18 cellular contexts compared by ENCODE assay signal in genomic region chrX:16022580-16023170, GRCh38.
DNase-seq lines count a peak whose midpoint lies in the region; ATAC-seq, FAIRE-seq and TF ChIP-seq lines count a peak whose summit lies in the region.
"Had no signal": no experiment of that assay in that cellular context is flagged by ENCODE, and none has a peak within 500 bp of the region (broad histone marks: within the 10 kb centered on the region; RNA-seq: fewer than 3 reads in every experiment).

No MANE protein-coding gene starts in this region.

- peaks cover 13% of the 10 kb centered on the region for H3K4me1 Mint-ChIP-seq in stimulated activated effector memory CD8-positive, alpha-beta T cell treated with anti-CD3 and anti-CD28 coated beads, Interleukin-12 subunit alpha, Interleukin-12 subunit beta, amount 100 ng/mL, for 72 hours
- H3K4me1 Mint-ChIP-seq: immature natural killer cell had no signal

- H3K4me1 ChIP-seq in prostate gland (replicated peaks) = no peaks in the 10 kb centered on the region
- H3K4me1 ChIP-seq: psoas muscle had no signal

- no peak overlapping the region for H3K4me3 ChIP-seq in prostate gland
- H3K4me3 ChIP-seq: coronary artery, psoas muscle had no signal

- no peaks in the 10 kb centered on the region for H3K9me3 Mint-ChIP-seq in stimulated activated effector memory CD8-positive, alpha-beta T cell treated with anti-CD3 and anti-CD28 coated beads, Interleukin-12 subunit alpha, Interleukin-12 subunit beta, amount 100 ng/mL, for 72 hours
- H3K9me3 Mint-ChIP-seq: activated naive CD8-positive, alpha-beta T cell treated with anti-CD3 and anti-CD28 coated beads, Interleukin-2, amount 10 ng/mL, durations not matched to agents 7 days and 5 days; immature natural killer cell; type B pancreatic cell had no signal

- FAIRE-seq in H54 (lab: Jason Lieb, UNC) = no peak
- FAIRE-seq: frontal cortex had no signal

- WGBS in prostate gland = 60% methylated on average over 1 of the region's 1 CpG

- intact Hi-C loops in prostate gland (cut with DNase I) = no loop called here

- H3K4me3 Mint-ChIP-seq in stimulated activated effector memory CD8-positive, alpha-beta T cell treated with anti-CD3 and anti-CD28 coated beads, Interleukin-12 subunit alpha, Interleukin-12 subunit beta, amount 100 ng/mL, for 72 hours = no peak overlapping the region
- H3K4me3 Mint-ChIP-seq: activated naive CD8-positive, alpha-beta T cell treated with anti-CD3 and anti-CD28 coated beads, Interleukin-2, amount 10 ng/mL, durations not matched to agents 7 days and 5 days; B cell; immature natural killer cell; type B pancreatic cell had no signal

- no peaks in the 10 kb centered on the region for H3K27me3 ChIP-seq in prostate gland (replicated peaks; ENCODE audit: insufficient read depth)

- DNase-seq in AG08395 (ENCODE audit: low spot score) = peak; percentile 49
- DNase-seq in H54 (ENCODE audit: insufficient read length, low spot score) = peak; percentile 3
- DNase-seq in SW 1271 (lab: John Stamatoyannopoulos, UW) = peak; percentile 0 to 10
- peak; percentile 38 for DNase-seq in fibroblast of peridontal ligament (ENCODE audit: extremely low read depth)
- DNase-seq in GOT3 (lab: John Stamatoyannopoulos, UW) = no peak
- no peak for DNase-seq in stimulated activated effector memory CD8-positive, alpha-beta T cell treated with anti-CD3 and anti-CD28 coated beads, Interleukin-12 subunit alpha, Interleukin-12 subunit beta, amount 100 ng/mL, for 72 hours (ENCODE audit: low spot score in 2 of 2)
- DNase-seq in prostate gland (ENCODE audit: low spot score) = no peak
- DNase-seq: activated CD4-positive, alpha-beta T cell treated with anti-CD3 and anti-CD28 coated beads for 1 hour; activated naive CD8-positive, alpha-beta T cell treated with anti-CD3 and anti-CD28 coated beads, Interleukin-2, amount 10 ng/mL, durations not matched to agents 7 days and 5 days; DND-41; immature natural killer cell; psoas muscle; stimulated activated CD4-positive, alpha-beta T cell treated with anti-CD3 and anti-CD28 coated beads, Interleukin-1b, Interleukin-23, amount 100 ng/mL, for 48 hours had no signal

- no peak for TF ChIP-seq CTCF in prostate gland (IDR thresholded peaks at IDR 0.05)

- TF ChIP-seq POLR2A in H54 (IDR thresholded peaks at IDR 0.05; ENCODE audit: low read depth, low read length) = no peak
- TF ChIP-seq POLR2A in prostate gland (IDR thresholded peaks at IDR 0.05) = no peak

- no peaks in the 10 kb centered on the region for H3K9me3 ChIP-seq in prostate gland
- H3K9me3 ChIP-seq: psoas muscle had no signal

- H3K27ac Mint-ChIP-seq in stimulated activated effector memory CD8-positive, alpha-beta T cell treated with anti-CD3 and anti-CD28 coated beads, Interleukin-12 subunit alpha, Interleukin-12 subunit beta, amount 100 ng/mL, for 72 hours = no peak overlapping the region
- H3K27ac Mint-ChIP-seq: activated naive CD8-positive, alpha-beta T cell treated with anti-CD3 and anti-CD28 coated beads, Interleukin-2, amount 10 ng/mL, durations not matched to agents 7 days and 5 days; B cell; immature natural killer cell; type B pancreatic cell had no signal

- no peaks in the 10 kb centered on the region for H3K36me3 ChIP-seq in prostate gland

- H3K36me3 Mint-ChIP-seq in stimulated activated effector memory CD8-positive, alpha-beta T cell treated with anti-CD3 and anti-CD28 coated beads, Interleukin-12 subunit alpha, Interleukin-12 subunit beta, amount 100 ng/mL, for 72 hours = no peaks in the 10 kb centered on the region
- H3K36me3 Mint-ChIP-seq: activated naive CD8-positive, alpha-beta T cell treated with anti-CD3 and anti-CD28 coated beads, Interleukin-2, amount 10 ng/mL, durations not matched to agents 7 days and 5 days; type B pancreatic cell had no signal

- no peak overlapping the region for H3K27ac ChIP-seq in prostate gland
- H3K27ac ChIP-seq: coronary artery, psoas muscle had no signal

- ATAC-seq in stimulated activated effector memory CD8-positive, alpha-beta T cell treated with anti-CD3 and anti-CD28 coated beads, Interleukin-12 subunit alpha, Interleukin-12 subunit beta, amount 100 ng/mL, for 72 hours = no peak
- ATAC-seq in HG02885 (IDR thresholded peaks at IDR 0.05; ENCODE audit: poor library complexity, unreplicated experiment) = no peak
- ATAC-seq: psoas muscle had no signal

Comparison
In these comparisons a context has a peak if more than half of its experiments do, and no peak if none do; other contexts are left out.
1. DNase-seq: peak in AG08395 (single experiment), H54 (single experiment), SW 1271 (2 of 2) and fibroblast of peridontal ligament (single experiment); none in GOT3 (single experiment), stimulated activated effector memory CD8-positive, alpha-beta T cell treated with anti-CD3 and anti-CD28 coated beads, Interleukin-12 subunit alpha, Interleukin-12 subunit beta, amount 100 ng/mL, for 72 hours (0 of 2) and prostate gland (single experiment).